Comparison of ENCODE assay signal across 24 cellular contexts in genomic region chr11:23856654-23857053, GRCh38.
DNase-seq lines count a peak whose midpoint lies in the region; ATAC-seq and TF ChIP-seq lines count a peak whose summit lies in the region.
"Had no signal": no experiment of that assay in that cellular context is flagged by ENCODE, and none has a peak within 500 bp of the region (broad histone marks: within the 10 kb centered on the region; RNA-seq: fewer than 3 reads in every experiment).

No MANE protein-coding gene starts in this region.

- in situ Hi-C loops in astrocyte of the spinal cord (cut with HindIII; ENCODE audit: low sequenced_read_pairs) = no loop called here

- H3K9me3 ChIP-seq in prostate gland = no peaks in the 10 kb centered on the region
- H3K9me3 ChIP-seq: gastrocnemius medialis, pancreas, tibial nerve had no signal

- H3K4me3 ChIP-seq in LNCaP clone FGC (ENCODE audit: low read depth, low read length) = no peak overlapping the region
- no peak overlapping the region for H3K4me3 ChIP-seq in astrocyte of the spinal cord (ENCODE audit: low read depth, low read length)
- no peak overlapping the region for H3K4me3 ChIP-seq in fibroblast of villous mesenchyme (ENCODE audit: low read depth, low read length)
- H3K4me3 ChIP-seq in prostate gland = no peak overlapping the region
- H3K4me3 ChIP-seq: gastrocnemius medialis, pancreas, tibial nerve had no signal

- 70% methylated on average over 1 of the region's 1 CpG for WGBS in prostate gland

- TF ChIP-seq CTCF in LNCaP clone FGC (IDR thresholded peaks at IDR 0.05; ENCODE audit: control insufficient read depth, extremely low read depth, insufficient read depth) (no peak), astrocyte of the spinal cord (IDR thresholded peaks at IDR 0.05; ENCODE audit: low read depth, low read length) (no peak), fibroblast of villous mesenchyme (IDR thresholded peaks at IDR 0.05; ENCODE audit: insufficient read depth, low read depth, low read length) (no peak), prostate gland (IDR thresholded peaks at IDR 0.05) (no peak)

- no peaks in the 10 kb centered on the region for H3K4me1 ChIP-seq in prostate gland (replicated peaks)
- H3K4me1 ChIP-seq: gastrocnemius medialis, pancreas, tibial nerve had no signal

- no peak for TF ChIP-seq POLR2A in prostate gland (IDR thresholded peaks at IDR 0.05)

- no peak overlapping the region for H3K27ac ChIP-seq in prostate gland
- H3K27ac ChIP-seq: gastrocnemius medialis, pancreas, tibial nerve had no signal

- peak; percentile 5 for DNase-seq in EL
- peak; percentile 14 for DNase-seq in LNCaP clone FGC (ENCODE audit: low read depth)
- peak; percentile 7 for DNase-seq in astrocyte of the spinal cord (ENCODE audit: low read depth, low spot score)
- peak; percentile 92 for DNase-seq in fibroblast of villous mesenchyme (ENCODE audit: low read depth)
- DNase-seq in NCI-H1048 (lab: John Stamatoyannopoulos, UW) = no peak
- DNase-seq in prostate gland (ENCODE audit: low spot score) = no peak
- DNase-seq: activated B cell treated with CpG ODN at 0.5 μM for 24 hours; activated CD4-positive, alpha-beta memory T cell treated with anti-CD3 and anti-CD28 coated beads for 36 hours; activated naive CD4-positive, alpha-beta T cell; activated T-cell treated with anti-CD3 and anti-CD28 coated beads for 4 hours; anterior cingulate cortex; DND-41; gastrocnemius medialis; mesendoderm; naive thymus-derived CD8-positive, alpha-beta T cell; NCI-H1105; NCI-H526; pancreas; stimulated activated CD4-positive, alpha-beta T cell treated with anti-CD3 and anti-CD28 coated beads, Interleukin-2, amount 100 ng/mL, for 24 hours; stimulated activated naive CD4-positive, alpha-beta T cell treated with Interleukin-2 at 50 U/mL for 16 hours had no signal

- no peaks in the 10 kb centered on the region for H3K36me3 ChIP-seq in prostate gland
- H3K36me3 ChIP-seq: gastrocnemius medialis, pancreas, tibial nerve had no signal

- intact Hi-C loops in prostate gland (cut with DNase I) = no loop called here

- ATAC-seq in GM18519 (IDR thresholded peaks at IDR 0.05; ENCODE audit: low FRiP score, unreplicated experiment) = no peak
- no peak for ATAC-seq in HG02571 (IDR thresholded peaks at IDR 0.05; ENCODE audit: unreplicated experiment)
- ATAC-seq: gastrocnemius medialis; naive thymus-derived CD8-positive, alpha-beta T cell; pancreas; sciatic nerve had no signal

- H3K27me3 ChIP-seq in prostate gland (replicated peaks; ENCODE audit: insufficient read depth) = no peaks in the 10 kb centered on the region
- H3K27me3 ChIP-seq: gastrocnemius medialis, pancreas, tibial nerve had no signal

Comparison
In these comparisons a context has a peak if more than half of its experiments do, and no peak if none do; other contexts are left out.
1. DNase-seq: peak in EL (single experiment), LNCaP clone FGC (single experiment), astrocyte of the spinal cord (single experiment) and fibroblast of villous mesenchyme (single experiment); none in NCI-H1048 (single experiment) and prostate gland (single experiment).